In genomic region chr10:91034042-91034441, GRCh38 we compare ENCODE assay signal across 1 cellular context.
TF ChIP-seq lines count a peak whose summit lies in the region.

No MANE protein-coding gene starts in this region.

TF ChIP-seq in H1, 55 proteins besides CTCF, POLR2A, EP300 and RAD21 (continued from another document):
- TF ChIP-seq BRCA1 (IDR thresholded peaks at IDR 0.05; ENCODE audit: low read depth, low read length), result no peak
- TF ChIP-seq KDM1A (IDR thresholded peaks at IDR 0.05; ENCODE audit: borderline replicate concordance, low read length), result no peak
- TF ChIP-seq ATF3 (IDR thresholded peaks at IDR 0.05; ENCODE audit: insufficient read depth, low read depth, low read length), result no peak
- no peak for TF ChIP-seq BACH1 (IDR thresholded peaks at IDR 0.05; ENCODE audit: low read length)
- no peak for TF ChIP-seq POU5F1 (IDR thresholded peaks at IDR 0.05; ENCODE audit: low read depth, low read length)
- no peak for TF ChIP-seq SUZ12 (IDR thresholded peaks at IDR 0.05; ENCODE audit: low read length)
- TF ChIP-seq CHD1 (IDR thresholded peaks at IDR 0.05; ENCODE audit: low read depth, low read length), result no peak
- TF ChIP-seq CEBPB (IDR thresholded peaks at IDR 0.05; ENCODE audit: low read depth, low read length), result no peak
- TF ChIP-seq TAF1 (IDR thresholded peaks at IDR 0.05; ENCODE audit: low read depth, low read length), result no peak
- no peak for TF ChIP-seq ASH2L (IDR thresholded peaks at IDR 0.05; ENCODE audit: low read length)
- no peak for TF ChIP-seq GABPA (IDR thresholded peaks at IDR 0.05; ENCODE audit: borderline replicate concordance, insufficient read depth, low read length)
- TF ChIP-seq EZH2 (IDR thresholded peaks at IDR 0.05; ENCODE audit: low read depth, low read length, severe bottlenecking), result no peak
- no peak for TF ChIP-seq HDAC6 (IDR thresholded peaks at IDR 0.05; ENCODE audit: low read depth, low read length)
